In the genomic region with DNA sequence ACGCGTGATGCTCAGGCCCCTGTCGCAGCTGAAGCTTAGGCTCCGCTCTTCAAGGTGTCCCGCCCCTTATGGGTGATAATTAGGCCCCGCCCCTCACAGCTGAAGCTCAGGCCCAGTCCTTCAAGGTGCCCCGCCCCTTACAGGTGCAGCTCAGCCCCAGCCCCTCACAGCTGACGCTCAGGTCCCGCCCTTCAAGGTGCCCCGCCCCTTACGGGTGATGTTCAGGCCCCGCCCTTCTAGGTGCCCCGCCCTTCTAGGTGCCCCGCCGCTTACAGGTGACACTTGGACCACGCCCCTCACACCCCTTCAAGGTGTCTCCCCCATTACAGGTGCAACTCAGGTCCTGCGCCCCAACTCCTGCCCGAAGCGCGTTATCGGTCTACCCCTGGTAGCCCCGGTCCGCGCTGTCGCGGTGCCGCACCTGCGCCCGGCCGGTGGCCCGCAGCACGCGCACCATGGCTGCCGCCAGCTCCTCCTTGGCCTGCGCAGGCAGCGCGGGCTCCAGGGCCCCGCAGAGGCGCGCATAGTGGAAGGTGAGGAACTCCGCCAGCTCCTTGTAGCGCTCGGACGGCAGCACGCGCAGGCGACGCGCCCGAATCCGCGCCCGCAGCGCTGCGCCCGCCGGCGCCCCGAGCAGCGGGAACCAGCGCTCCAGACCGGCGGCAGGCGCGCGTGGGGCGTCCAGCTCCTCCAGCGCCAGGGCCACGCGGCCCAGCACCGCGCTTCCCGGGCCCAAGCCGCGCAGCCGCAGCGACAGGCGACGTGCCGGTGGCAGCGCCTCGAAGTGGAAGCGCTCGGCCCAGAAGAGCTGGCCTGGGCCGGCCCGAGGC, we compare ENCODE assay signal across 11 cellular contexts. TPM values are rescaled to one million over a fixed set of nuclear protein-coding genes. Genes with fewer than 3 reads are reported as not detected.
DNase-seq lines count a peak whose midpoint lies in the region; ATAC-seq and TF ChIP-seq lines count a peak whose summit lies in the region.
"Had no signal": no experiment of that assay in that cellular context is flagged by ENCODE, and none has a peak within 500 bp of the region (broad histone marks: within the 10 kb centered on the region; RNA-seq: fewer than 3 reads in every experiment).

No MANE protein-coding gene starts in this region.

- DNase-seq in SIG-M5 treated with dmso at 0.1 percent for 504 hours (lab: John Stamatoyannopoulos, UW; ENCODE audit: unreplicated experiment) (peak; percentile 44), SIG-M5 (lab: John Stamatoyannopoulos, UW) (no peak), NCI-H526 treated with DMSO at 0.1 percent for 48 hours (lab: John Stamatoyannopoulos, UW) (peak; percentile 34), glutamatergic neuron (no peak), HAP-1 (ENCODE audit: low spot score in 2 of 2) (no peak)
- DNase-seq in stimulated activated effector memory CD8-positive, alpha-beta T cell treated with anti-CD3 and anti-CD28 coated beads, Interleukin-12 subunit alpha, Interleukin-12 subunit beta, amount 100 ng/mL, for 72 hours (ENCODE audit: low spot score in 2 of 2), result no peak
- no peak for DNase-seq in NK-92 treated with Interleukin-12 subunit alpha and Interleukin-12 subunit beta, amount 100 ng/mL, for 24 hours (lab: John Stamatoyannopoulos, UW)
- DNase-seq: brain microvascular endothelial cell, occipital lobe, OCI-M1 had no signal

- TF ChIP-seq CTCF in glutamatergic neuron (IDR thresholded peaks at IDR 0.05; ENCODE audit: partially characterized antibody, unreplicated experiment), result no peak

- H3K4me1 Mint-ChIP-seq in glutamatergic neuron (ENCODE audit: low read depth, unreplicated experiment), result no peaks in the 10 kb centered on the region
- H3K4me1 Mint-ChIP-seq in stimulated activated effector memory CD8-positive, alpha-beta T cell treated with anti-CD3 and anti-CD28 coated beads, Interleukin-12 subunit alpha, Interleukin-12 subunit beta, amount 100 ng/mL, for 72 hours, result peaks cover 38% of the 10 kb centered on the region

- no peak overlapping the region for H3K4me3 ChIP-seq in HAP-1

- peaks cover 5% of the 10 kb centered on the region for H3K36me3 Mint-ChIP-seq in glutamatergic neuron (ENCODE audit: unreplicated experiment)
- peaks cover 95% of the 10 kb centered on the region for H3K36me3 Mint-ChIP-seq in stimulated activated effector memory CD8-positive, alpha-beta T cell treated with anti-CD3 and anti-CD28 coated beads, Interleukin-12 subunit alpha, Interleukin-12 subunit beta, amount 100 ng/mL, for 72 hours

- H3K4me1 ChIP-seq in HAP-1, result no peaks in the 10 kb centered on the region

- H3K4me3 Mint-ChIP-seq in glutamatergic neuron (ENCODE audit: unreplicated experiment), result peak overlapping the region; percentile 15
- H3K4me3 Mint-ChIP-seq in stimulated activated effector memory CD8-positive, alpha-beta T cell treated with anti-CD3 and anti-CD28 coated beads, Interleukin-12 subunit alpha, Interleukin-12 subunit beta, amount 100 ng/mL, for 72 hours, result no peak overlapping the region

- no peaks in the 10 kb centered on the region for H3K36me3 ChIP-seq in HAP-1 (replicated peaks)
- H3K36me3 ChIP-seq: brain microvascular endothelial cell had no signal

- H3K27ac Mint-ChIP-seq in glutamatergic neuron (ENCODE audit: unreplicated experiment), result no peak overlapping the region
- peak overlapping the region; percentile 55 for H3K27ac Mint-ChIP-seq in stimulated activated effector memory CD8-positive, alpha-beta T cell treated with anti-CD3 and anti-CD28 coated beads, Interleukin-12 subunit alpha, Interleukin-12 subunit beta, amount 100 ng/mL, for 72 hours

- H3K27me3 Mint-ChIP-seq in glutamatergic neuron (ENCODE audit: unreplicated experiment), result peaks cover 34% of the 10 kb centered on the region

- in situ Hi-C loops in HAP-1 (cut with MboI; ENCODE audit: low sequenced_read_pairs), result no loop called here

- peaks cover 9% of the 10 kb centered on the region for H3K9me3 Mint-ChIP-seq in glutamatergic neuron (ENCODE audit: unreplicated experiment)
- no peaks in the 10 kb centered on the region for H3K9me3 Mint-ChIP-seq in stimulated activated effector memory CD8-positive, alpha-beta T cell treated with anti-CD3 and anti-CD28 coated beads, Interleukin-12 subunit alpha, Interleukin-12 subunit beta, amount 100 ng/mL, for 72 hours

- H3K9me3 ChIP-seq in HAP-1, result no peaks in the 10 kb centered on the region

- peak; percentile 49 for ATAC-seq in stimulated activated effector memory CD8-positive, alpha-beta T cell treated with anti-CD3 and anti-CD28 coated beads, Interleukin-12 subunit alpha, Interleukin-12 subunit beta, amount 100 ng/mL, for 72 hours
- no peak for ATAC-seq in GM18505 (IDR thresholded peaks at IDR 0.05; ENCODE audit: unreplicated experiment)

- no peak for TF ChIP-seq POLR2A in GM18505 (IDR thresholded peaks at IDR 0.05; ENCODE audit: borderline replicate concordance, extremely low read depth, insufficient read depth, insufficient read length)

- no peaks in the 10 kb centered on the region for H3K27me3 ChIP-seq in HAP-1 (ENCODE audit: low read depth)

RNA-seq across cellular contexts. Expression of gene RASAL3, which starts 7.3 kb away (rescaled TPM):
- total RNA-seq in glutamatergic neuron (ENCODE audit: unreplicated experiment), result not detected

RNA-seq across cellular contexts. Expression of gene WIZ, which starts 7.3 kb away (rescaled TPM):
- total RNA-seq in glutamatergic neuron (ENCODE audit: unreplicated experiment), result 106 TPM

RNA-seq across cellular contexts. Expression of gene PGLYRP2, which starts 22.2 kb away (rescaled TPM):
- total RNA-seq in glutamatergic neuron (ENCODE audit: unreplicated experiment), result not detected
- total RNA-seq: occipital lobe had no signal

RNA-seq across cellular contexts. Expression of gene AKAP8L, which starts 38.3 kb away (rescaled TPM):
- total RNA-seq in glutamatergic neuron (ENCODE audit: unreplicated experiment), result 354 TPM

RNA-seq across cellular contexts. Expression of gene CYP4F22, which starts 51.2 kb away (rescaled TPM):
- not detected for total RNA-seq in glutamatergic neuron (ENCODE audit: unreplicated experiment)
- total RNA-seq: occipital lobe had no signal

Comparison
In these comparisons a context has a peak if more than half of its experiments do, and no peak if none do; other contexts are left out.
1. DNase-seq: peak in SIG-M5 treated with dmso at 0.1 percent for 504 hours (single experiment) and NCI-H526 treated with DMSO at 0.1 percent for 48 hours (single experiment); none in SIG-M5 (single experiment), glutamatergic neuron (single experiment), stimulated activated effector memory CD8-positive, alpha-beta T cell treated with anti-CD3 and anti-CD28 coated beads, Interleukin-12 subunit alpha, Interleukin-12 subunit beta, amount 100 ng/mL, for 72 hours (0 of 2), HAP-1 (0 of 2) and NK-92 treated with Interleukin-12 subunit alpha and Interleukin-12 subunit beta, amount 100 ng/mL, for 24 hours (single experiment).